ENCODE assay signal across 39 cellular contexts in the genomic region with DNA sequence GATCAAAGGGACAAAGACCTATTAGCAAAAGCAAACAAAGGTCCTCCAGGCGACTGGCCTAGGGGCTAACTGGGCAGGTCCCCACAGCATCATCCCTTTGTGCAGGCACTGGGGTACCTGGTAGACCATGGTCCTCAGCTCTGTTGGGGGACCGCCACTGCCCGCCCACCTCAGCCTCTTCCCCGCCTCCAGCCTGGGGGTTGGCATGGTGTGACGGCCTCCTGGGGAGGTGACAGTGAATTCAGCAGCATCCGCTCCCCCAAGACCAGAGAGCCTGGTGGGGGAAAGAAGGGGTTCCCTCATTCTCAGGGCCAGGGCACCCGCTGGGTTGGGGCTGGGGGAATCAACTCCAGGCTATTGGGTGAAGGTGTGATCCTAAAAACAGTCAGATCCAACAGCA. TPM values are rescaled to one million over a fixed set of nuclear protein-coding genes. Genes with fewer than 3 reads are reported as not detected.
"Had no signal": no experiment of that assay in that cellular context is flagged by ENCODE, and none has a peak within 500 bp of the region (broad histone marks: within the 10 kb centered on the region; RNA-seq: fewer than 3 reads in every experiment).

No MANE protein-coding gene starts in this region.

- ATAC-seq: activated CD8-positive, alpha-beta T cell treated with anti-CD3 and anti-CD28 coated beads for 36 hours; activated naive CD4-positive, alpha-beta T cell treated with anti-CD3 and anti-CD28 coated beads, Interleukin-2, amount 50 U/mL, for 72 hours; activated T-cell treated with anti-CD3 and anti-CD28 coated beads, Interleukin-2, amount 50 U/mL, for 4 hours; activated T-cell treated with anti-CD3 and anti-CD28 coated beads, Interleukin-2, amount 50 U/mL, for 72 hours; activated T-helper 17 cell treated with anti-CD3 and anti-CD28 coated beads, Interleukin-2, amount 50 U/mL, for 72 hours; body of pancreas had no signal

- H3K4me3 Mint-ChIP-seq: activated B cell treated with CpG ODN at 0.5 μM for 24 hours; activated CD4-positive, alpha-beta memory T cell treated with anti-CD3 and anti-CD28 coated beads for 36 hours; activated CD4-positive, alpha-beta T cell treated with anti-CD3 and anti-CD28 coated beads, Interleukin-2, amount 10 ng/mL, durations not matched to agents 24 days and 14 days; activated CD8-positive, alpha-beta T cell treated with anti-CD3 and anti-CD28 coated beads for 36 hours; activated naive CD4-positive, alpha-beta T cell treated with anti-CD3 and anti-CD28 coated beads for 36 hours; activated naive CD8-positive, alpha-beta T cell treated with anti-CD3 and anti-CD28 coated beads for 36 hours; activated T-cell treated with anti-CD3 and anti-CD28 coated beads, Interleukin-2, amount 50 U/mL, for 4 hours; activated T-cell treated with anti-CD3 and anti-CD28 coated beads, Interleukin-2, amount 50 U/mL, for 72 hours; activated T-helper 1 cell treated with anti-CD3 and anti-CD28 coated beads, Interleukin-12 subunit alpha, Interleukin-12 subunit beta, Interleukin-2, Interleukin-4 antibody, amounts not matched to agents 30 ng/mL and 10 ng/mL and 1 ng/mL, durations not matched to agents 14 hours and 24 hours and 36 hours; activated T-helper 17 cell treated with anti-CD3 and anti-CD28 coated beads, Interleukin-2, amount 50 U/mL, for 72 hours; T-helper 1 cell treated with Interleukin-12 subunit alpha and Interleukin-12 subunit beta and Interleukin-4 antibody, amounts not matched to agents 30 μg/mL and 1 μg/mL, for 36 hours; T-helper 2 cell treated with Interferon-gamma antibody and Interleukin-4, amounts not matched to agents 5 μg/mL and 100 μg/mL, for 36 hours had no signal

- H3K4me1 Mint-ChIP-seq: activated B cell treated with CpG ODN at 0.5 μM for 24 hours; activated CD4-positive, alpha-beta T cell treated with anti-CD3 and anti-CD28 coated beads, Interleukin-2, amount 10 ng/mL, durations not matched to agents 24 days and 14 days; activated naive CD8-positive, alpha-beta T cell treated with anti-CD3 and anti-CD28 coated beads for 36 hours; activated T-helper 17 cell treated with anti-CD3 and anti-CD28 coated beads, Interleukin-2, amount 50 U/mL, for 72 hours had no signal

- FAIRE-seq: astrocyte, TTC549 had no signal

- H3K27me3 Mint-ChIP-seq: activated B cell treated with CpG ODN at 0.5 μM for 24 hours; activated CD4-positive, alpha-beta memory T cell treated with anti-CD3 and anti-CD28 coated beads for 36 hours; activated CD4-positive, alpha-beta T cell treated with anti-CD3 and anti-CD28 coated beads, Interleukin-2, amount 10 ng/mL, durations not matched to agents 24 days and 14 days; activated CD8-positive, alpha-beta T cell treated with anti-CD3 and anti-CD28 coated beads for 36 hours; activated naive CD8-positive, alpha-beta T cell treated with anti-CD3 and anti-CD28 coated beads for 36 hours; activated T-helper 17 cell treated with anti-CD3 and anti-CD28 coated beads, Interleukin-2, amount 50 U/mL, for 72 hours had no signal

- H3K36me3 Mint-ChIP-seq: activated CD4-positive, alpha-beta memory T cell treated with anti-CD3 and anti-CD28 coated beads for 36 hours; activated naive CD8-positive, alpha-beta T cell treated with anti-CD3 and anti-CD28 coated beads for 36 hours had no signal

- H3K36me3 ChIP-seq: adrenal gland, brain microvascular endothelial cell, breast epithelium had no signal

- H3K9me3 Mint-ChIP-seq: activated CD4-positive, alpha-beta T cell treated with anti-CD3 and anti-CD28 coated beads, Interleukin-2, amount 10 ng/mL, durations not matched to agents 24 days and 14 days; activated CD8-positive, alpha-beta T cell treated with anti-CD3 and anti-CD28 coated beads for 36 hours; activated naive CD4-positive, alpha-beta T cell treated with anti-CD3 and anti-CD28 coated beads for 36 hours; activated naive CD8-positive, alpha-beta T cell treated with anti-CD3 and anti-CD28 coated beads for 36 hours; activated T-cell treated with anti-CD3 and anti-CD28 coated beads, Interleukin-2, amount 50 U/mL, for 4 hours had no signal

- H3K9me3 ChIP-seq: adrenal gland, body of pancreas, breast epithelium had no signal

- H3K27me3 ChIP-seq: adrenal gland, body of pancreas, brain microvascular endothelial cell, breast epithelium had no signal

- H3K27ac ChIP-seq: adrenal gland, body of pancreas, brain microvascular endothelial cell, breast epithelium, VCaP had no signal

- H3K4me1 ChIP-seq: adrenal gland, body of pancreas, breast epithelium had no signal

- DNase-seq: activated B cell treated with CpG ODN at 0.5 μM for 24 hours; activated CD4-positive, alpha-beta memory T cell treated with anti-CD3 and anti-CD28 coated beads for 36 hours; activated CD4-positive, alpha-beta T cell treated with anti-CD3 and anti-CD28 coated beads for 4 hours; activated CD4-positive, alpha-beta T cell treated with anti-CD3 and anti-CD28 coated beads, Interleukin-2, amount 10 ng/mL, durations not matched to agents 24 days and 14 days; activated CD4-positive, alpha-beta T cell treated with anti-CD3 and anti-CD28 coated beads, Interleukin-2, amount 50 U/mL, for 1 hour; activated CD4-positive, alpha-beta T cell treated with anti-CD3 and anti-CD28 coated beads, Interleukin-2, amount 50 U/mL, for 4 hours; activated CD4-positive, CD25-positive, alpha-beta regulatory T cell treated with anti-CD3 and anti-CD28 coated beads, Interleukin-2, amount 50 U/mL, for 72 hours; activated CD8-positive, alpha-beta memory T cell treated with anti-CD3 and anti-CD28 coated beads, Interleukin-2, amount 50 U/mL, for 4 hours; activated CD8-positive, alpha-beta T cell treated with anti-CD3 and anti-CD28 coated beads for 36 hours; activated effector memory CD4-positive, alpha-beta T cell treated with anti-CD3 and anti-CD28 coated beads, Interleukin-2, amount 50 U/mL, for 16 hours; activated gamma-delta T cell treated with Interleukin-2 at 50 U/mL for 16 hours; activated naive CD4-positive, alpha-beta T cell; activated naive CD4-positive, alpha-beta T cell treated with anti-CD3 and anti-CD28 coated beads for 36 hours; activated naive CD4-positive, alpha-beta T cell treated with anti-CD3 and anti-CD28 coated beads, Interleukin-2, amount 50 U/mL, for 16 hours; activated naive CD8-positive, alpha-beta T cell treated with anti-CD3 and anti-CD28 coated beads for 36 hours; activated T-cell treated with anti-CD3 and anti-CD28 coated beads for 4 hours; activated T-cell treated with anti-CD3 and anti-CD28 coated beads, Interleukin-2, amount 50 U/mL, for 1 hour; activated T-cell treated with anti-CD3 and anti-CD28 coated beads, Interleukin-2, amount 50 U/mL, for 4 hours; activated T-cell treated with anti-CD3 and anti-CD28 coated beads, Interleukin-2, amount 50 U/mL, for 72 hours; adrenal gland; amniotic stem cell; aorta; body of pancreas; brain microvascular endothelial cell; central memory CD4-positive, alpha-beta T cell; T-helper 1 cell; T-helper 2 cell; T-helper 9 cell had no signal

- H3K27ac Mint-ChIP-seq: activated B cell treated with CpG ODN at 0.5 μM for 24 hours; activated CD4-positive, alpha-beta memory T cell treated with anti-CD3 and anti-CD28 coated beads for 36 hours; activated CD4-positive, alpha-beta T cell treated with anti-CD3 and anti-CD28 coated beads, Interleukin-2, amount 10 ng/mL, durations not matched to agents 24 days and 14 days; activated CD8-positive, alpha-beta T cell treated with anti-CD3 and anti-CD28 coated beads for 36 hours; activated naive CD4-positive, alpha-beta T cell treated with anti-CD3 and anti-CD28 coated beads for 36 hours; activated naive CD4-positive, alpha-beta T cell treated with anti-CD3 and anti-CD28 coated beads, Interleukin-2, amount 50 U/mL, for 72 hours; activated naive CD8-positive, alpha-beta T cell treated with anti-CD3 and anti-CD28 coated beads for 36 hours; activated T-cell treated with anti-CD3 and anti-CD28 coated beads, Interleukin-2, amount 50 U/mL, for 72 hours; activated T-helper 1 cell treated with anti-CD3 and anti-CD28 coated beads, Interleukin-12 subunit alpha, Interleukin-12 subunit beta, Interleukin-2, Interleukin-4 antibody, amounts not matched to agents 30 ng/mL and 10 ng/mL and 1 ng/mL, durations not matched to agents 14 hours and 24 hours and 36 hours; activated T-helper 17 cell treated with anti-CD3 and anti-CD28 coated beads, Interleukin-2, amount 50 U/mL, for 72 hours; T-helper 1 cell treated with Interleukin-12 subunit alpha and Interleukin-12 subunit beta and Interleukin-4 antibody, amounts not matched to agents 30 μg/mL and 1 μg/mL, for 36 hours; T-helper 2 cell treated with Interferon-gamma antibody and Interleukin-4, amounts not matched to agents 5 μg/mL and 100 μg/mL, for 36 hours had no signal

- H3K4me3 ChIP-seq: adrenal gland, body of pancreas, breast epithelium had no signal

RNA-seq across cellular contexts. Expression of a gene that starts 38.7 kb away (rescaled TPM):
- total RNA-seq: activated B cell treated with CpG ODN at 0.5 μM for 24 hours; activated CD4-positive, alpha-beta memory T cell treated with anti-CD3 and anti-CD28 coated beads for 36 hours; activated CD4-positive, alpha-beta T cell treated with anti-CD3 and anti-CD28 coated beads, Interleukin-2, amount 10 ng/mL, durations not matched to agents 24 days and 14 days; activated CD8-positive, alpha-beta memory T cell treated with anti-CD3 and anti-CD28 coated beads for 36 hours; activated CD8-positive, alpha-beta T cell treated with anti-CD3 and anti-CD28 coated beads for 36 hours; activated naive CD4-positive, alpha-beta T cell treated with anti-CD3 and anti-CD28 coated beads for 36 hours; activated naive CD4-positive, alpha-beta T cell treated with anti-CD3 and anti-CD28 coated beads, Interleukin-2, amount 50 U/mL, for 72 hours; activated naive CD8-positive, alpha-beta T cell treated with anti-CD3 and anti-CD28 coated beads for 36 hours; activated T-cell treated with anti-CD3 and anti-CD28 coated beads, Interleukin-2, amount 50 U/mL, for 4 hours; activated T-cell treated with anti-CD3 and anti-CD28 coated beads, Interleukin-2, amount 50 U/mL, for 72 hours; activated T-helper 1 cell treated with anti-CD3 and anti-CD28 coated beads, Interleukin-12 subunit alpha, Interleukin-12 subunit beta, Interleukin-2, Interleukin-4 antibody, amounts not matched to agents 30 ng/mL and 10 ng/mL and 1 ng/mL, durations not matched to agents 14 hours and 24 hours and 36 hours; activated T-helper 17 cell treated with anti-CD3 and anti-CD28 coated beads, Interleukin-2, amount 50 U/mL, for 72 hours; astrocyte; cardiac septum had no signal
- polyA plus RNA-seq: aorta had no signal
